In the genomic region with DNA sequence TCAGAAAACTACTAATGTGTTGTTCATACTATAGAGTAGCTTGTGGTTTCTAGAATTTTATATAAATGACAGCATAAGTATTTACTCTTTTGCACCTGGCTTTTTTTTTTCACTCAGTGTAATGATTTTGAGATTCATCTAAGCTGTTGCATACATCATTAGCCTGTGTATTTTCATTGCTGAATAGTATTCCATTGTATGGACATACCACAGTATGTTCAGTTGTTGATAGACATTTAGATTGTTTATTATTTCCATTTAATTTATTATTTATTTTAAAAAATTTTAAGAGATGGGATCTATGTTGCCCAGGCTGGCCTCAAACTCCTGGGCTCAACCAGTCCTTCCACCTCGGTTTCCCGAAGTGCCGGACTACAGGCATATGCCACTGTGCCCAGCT, we compare ENCODE assay signal across 11 cellular contexts.
"Had no signal": no experiment of that assay in that cellular context is flagged by ENCODE, and none has a peak within 500 bp of the region (broad histone marks: within the 10 kb centered on the region; RNA-seq: fewer than 3 reads in every experiment).

No MANE protein-coding gene starts in this region.

- H3K9ac ChIP-seq: GM23248 had no signal

- H3K9me3 ChIP-seq: HAP-1 had no signal

- ATAC-seq: GM23338, HCT116 had no signal

- H3K36me3 ChIP-seq: HAP-1 had no signal

- H3K4me3 ChIP-seq: GM23248, GM23338, HAP-1 had no signal

- H3K27ac ChIP-seq: GM23248 had no signal

- H3K4me2 ChIP-seq: GM23338 had no signal

- H3K4me1 ChIP-seq: HAP-1 had no signal

- DNase-seq: GM23248, GOT3, H7, H9, HCEC 1CT, HFFc6 had no signal

- FAIRE-seq: H1, H54 had no signal

- H2AFZ ChIP-seq: GM23248, GM23338 had no signal
